In the genomic region with DNA sequence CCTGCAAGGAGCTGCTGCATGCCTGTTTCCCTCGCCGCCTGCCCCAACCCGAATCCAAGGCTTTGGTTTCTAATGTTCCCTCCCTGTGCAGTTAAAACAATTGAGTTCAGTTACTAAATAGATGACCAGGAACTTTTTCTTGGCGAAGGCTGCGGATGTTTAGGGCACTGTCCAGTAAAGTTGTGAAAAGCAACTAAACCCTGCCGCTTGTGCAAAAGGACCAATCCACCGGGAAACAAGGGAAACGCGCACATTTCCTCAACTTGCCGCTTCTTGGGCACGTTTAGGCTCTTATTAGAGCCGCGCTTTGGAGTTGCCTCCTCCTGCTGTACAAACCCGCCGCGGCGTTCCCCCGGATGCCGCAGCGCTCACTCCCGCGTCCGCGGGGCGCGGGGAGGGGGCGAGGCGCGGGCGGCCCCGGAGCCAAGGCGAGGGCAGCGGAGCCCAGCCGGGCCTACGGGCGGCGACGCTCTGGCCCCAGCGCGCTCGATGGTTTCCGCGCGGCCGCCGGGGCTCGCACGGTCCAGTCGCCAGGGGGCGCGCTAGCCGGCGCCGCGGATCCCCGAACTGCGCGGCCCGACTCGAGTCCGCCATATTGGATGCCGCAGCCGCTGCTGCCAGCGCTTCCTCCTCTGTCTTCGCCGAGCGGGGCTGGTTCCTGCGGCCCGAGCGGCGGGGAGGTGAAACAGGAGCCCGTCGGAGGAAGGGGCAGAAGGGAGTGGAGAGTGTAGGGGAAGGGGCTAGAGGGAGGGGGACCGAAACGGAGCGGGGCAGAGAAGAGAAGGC, we compare ENCODE assay signal across 8 cellular contexts.
DNase-seq lines count a peak whose midpoint lies in the region; ATAC-seq and TF ChIP-seq lines count a peak whose summit lies in the region.

A gene with protein sequence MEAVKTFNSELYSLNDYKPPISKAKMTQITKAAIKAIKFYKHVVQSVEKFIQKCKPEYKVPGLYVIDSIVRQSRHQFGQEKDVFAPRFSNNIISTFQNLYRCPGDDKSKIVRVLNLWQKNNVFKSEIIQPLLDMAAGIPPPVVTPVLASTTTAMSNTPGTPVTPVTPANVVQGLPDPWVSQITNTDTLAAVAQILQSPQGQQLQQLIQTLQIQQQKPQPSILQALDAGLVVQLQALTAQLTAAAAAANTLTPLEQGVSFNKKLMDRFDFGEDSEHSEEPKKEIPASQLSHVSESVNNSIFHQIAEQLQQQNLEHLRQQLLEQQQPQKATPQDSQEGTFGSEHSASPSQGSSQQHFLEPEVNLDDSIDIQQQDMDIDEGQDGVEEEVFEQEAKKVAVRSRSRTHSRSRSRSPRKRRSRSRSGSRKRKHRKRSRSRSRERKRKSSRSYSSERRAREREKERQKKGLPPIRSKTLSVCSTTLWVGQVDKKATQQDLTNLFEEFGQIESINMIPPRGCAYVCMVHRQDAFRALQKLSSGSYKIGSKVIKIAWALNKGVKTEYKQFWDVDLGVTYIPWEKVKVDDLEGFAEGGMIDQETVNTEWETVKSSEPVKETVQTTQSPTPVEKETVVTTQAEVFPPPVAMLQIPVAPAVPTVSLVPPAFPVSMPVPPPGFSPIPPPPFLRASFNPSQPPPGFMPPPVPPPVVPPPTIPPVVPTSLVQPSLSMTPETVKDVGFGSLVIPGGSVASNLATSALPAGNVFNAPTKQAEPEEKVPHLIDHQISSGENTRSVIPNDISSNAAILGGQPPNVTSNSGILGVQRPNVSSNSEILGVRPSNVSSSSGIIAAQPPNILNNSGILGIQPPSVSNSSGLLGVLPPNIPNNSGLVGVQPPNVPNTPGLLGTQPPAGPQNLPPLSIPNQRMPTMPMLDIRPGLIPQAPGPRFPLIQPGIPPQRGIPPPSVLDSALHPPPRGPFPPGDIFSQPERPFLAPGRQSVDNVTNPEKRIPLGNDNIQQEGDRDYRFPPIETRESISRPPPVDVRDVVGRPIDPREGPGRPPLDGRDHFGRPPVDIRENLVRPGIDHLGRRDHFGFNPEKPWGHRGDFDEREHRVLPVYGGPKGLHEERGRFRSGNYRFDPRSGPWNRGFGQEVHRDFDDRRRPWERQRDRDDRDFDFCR (N-terminal part only) (plus strand): TSS at position 593 of the 786 bp plus-strand sequence. CDS start 485 bp downstream, outside the sequence.

- H3K9ac ChIP-seq in ES-I3 (ENCODE audit: low read depth, low read length) (peak within 1 kb of the TSS; percentile 89), KMS-11 (peak within 1 kb of the TSS; percentile 99), subcutaneous abdominal adipose tissue (ENCODE audit: low read length in 5 of 5) (peak within 1 kb of the TSS; percentile 58 to 96 (median 88))

- H2AFZ ChIP-seq in KMS-11 (ENCODE audit: low read depth) (peak within 1 kb of the TSS; percentile 89), neuron (ENCODE audit: low read depth, low read length) (peak within 1 kb of the TSS; percentile 95)

- H3K4me3 ChIP-seq in KMS-11 (IDR thresholded peaks at IDR 0.05; ENCODE audit: insufficient read depth, low read depth, low read length) = no peak within 1 kb of the TSS
- peak within 1 kb of the TSS; percentile 93 to 98 for H3K4me3 ChIP-seq in foreskin fibroblast (ENCODE audit: low read depth in 1 of 2, low read length in 2 of 2)
- H3K4me3 ChIP-seq in neuron (ENCODE audit: low read length) = peak within 1 kb of the TSS; percentile 62
- peak within 1 kb of the TSS; percentile 66 to 96 (median 89) for H3K4me3 ChIP-seq in subcutaneous abdominal adipose tissue (ENCODE audit: low read depth in 1 of 5, low read length in 5 of 5)

- H3K27me3 ChIP-seq in KMS-11 (ENCODE audit: insufficient read depth, low read depth) = no peaks in the 10 kb centered on the region
- H3K27me3 ChIP-seq in neuron (ENCODE audit: insufficient read depth, low read length) = no peaks in the 10 kb centered on the region
- no peaks in the 10 kb centered on the region for H3K27me3 ChIP-seq in subcutaneous abdominal adipose tissue (ENCODE audit: control insufficient read depth in 5 of 5, insufficient read depth in 4 of 5, low read length in 5 of 5)

- peaks cover 5% of the 10 kb centered on the region; the same call in 1 of the 2 replicates for H4K20me1 ChIP-seq in KMS-11 (ENCODE audit: insufficient read depth)

- peak; percentile 66 to 70 for DNase-seq in SHP77 (lab: John Stamatoyannopoulos, UW)
- peak; percentile 81 for DNase-seq in activated gamma-delta T cell treated with Interleukin-2 at 50 U/mL for 16 hours
- peak; percentile 79 to 94 for DNase-seq in foreskin fibroblast

- H3K4me1 ChIP-seq in ES-I3 (ENCODE audit: insufficient read depth, low read length) (peaks cover 9% of the 10 kb centered on the region; the same call in 1 of the 2 replicates), KMS-11 (ENCODE audit: low read depth, poor library complexity, severe bottlenecking) (peaks cover 16% of the 10 kb centered on the region), neuron (ENCODE audit: insufficient read depth, low read length) (peaks cover 30% of the 10 kb centered on the region), subcutaneous abdominal adipose tissue (ENCODE audit: control insufficient read depth in 5 of 5, insufficient read depth in 5 of 5, low read length in 5 of 5) (peaks cover 2 to 44% (median 42%) of the 10 kb centered on the region in 5 donors)

- peak within 1 kb of the TSS; percentile 85 for H3K4me2 ChIP-seq in KMS-11

- peak; percentile 75 for ATAC-seq in GM21786 (IDR thresholded peaks at IDR 0.05; ENCODE audit: unreplicated experiment)

- TF ChIP-seq CTCF in KMS-11 (conservative IDR thresholded peaks at IDR 0.05; ENCODE audit: low read depth, low read length) (peak; percentile 65), foreskin fibroblast (IDR thresholded peaks at IDR 0.05; ENCODE audit: low read depth, low read length) (peak; percentile 58)

- H3K27ac ChIP-seq in KMS-11 (peak within 1 kb of the TSS; percentile 97), subcutaneous abdominal adipose tissue (ENCODE audit: low read depth, low read length) (peak within 1 kb of the TSS; percentile 97)

- H3K9me3 ChIP-seq in ES-I3 (ENCODE audit: control insufficient read depth, insufficient read depth, low read length) = no peaks in the 10 kb centered on the region
- no peaks in the 10 kb centered on the region for H3K9me3 ChIP-seq in neuron (ENCODE audit: low read length)
- H3K9me3 ChIP-seq in subcutaneous abdominal adipose tissue (ENCODE audit: control insufficient read depth in 5 of 5, low read length in 5 of 5) = no peaks in the 10 kb centered on the region

- H3K36me3 ChIP-seq in ES-I3 (ENCODE audit: insufficient read depth, low read length) = no peaks in the 10 kb centered on the region
- H3K36me3 ChIP-seq in KMS-11 (ENCODE audit: insufficient read depth) = no peaks in the 10 kb centered on the region
- peaks cover 8% of the 10 kb centered on the region for H3K36me3 ChIP-seq in neuron (ENCODE audit: insufficient read depth, low read length)
- no peaks in the 10 kb centered on the region for H3K36me3 ChIP-seq in subcutaneous abdominal adipose tissue (ENCODE audit: control insufficient read depth in 5 of 5, insufficient read depth in 5 of 5, low read length in 5 of 5)

- H3K79me2 ChIP-seq in KMS-11 (ENCODE audit: insufficient read depth, low read depth) = peaks cover 40% of the 10 kb centered on the region
